Comparison of ENCODE assay signal across 14 cellular contexts in genomic region chr21:38664315-38664714, GRCh38.
DNase-seq lines count a peak whose midpoint lies in the region; FAIRE-seq and TF ChIP-seq lines count a peak whose summit lies in the region.
"Had no signal": no experiment of that assay in that cellular context is flagged by ENCODE, and none has a peak within 500 bp of the region (broad histone marks: within the 10 kb centered on the region; RNA-seq: fewer than 3 reads in every experiment).

No MANE protein-coding gene starts in this region.

- H4K20me1 ChIP-seq in H1 (replicated peaks in 1 of 2; ENCODE audit: control insufficient read depth in 1 of 2, insufficient read depth in 2 of 2, low read length in 2 of 2): no peaks in the 10 kb centered on the region

- H2BK15ac ChIP-seq in H1 (ENCODE audit: low read length): no peak overlapping the region

- no peak overlapping the region for H3K4ac ChIP-seq in H1 (replicated peaks; ENCODE audit: insufficient read length, low read depth, low read length)

- no peak overlapping the region for H3K18ac ChIP-seq in H1 (ENCODE audit: extremely low read depth, low read length)

- WGBS in H1 (ENCODE audit: extremely low coverage in 1 of 2, insufficient coverage in 1 of 2, insufficient read length in 1 of 2, insufficient replicate concordance in 2 of 2, low coverage in 1 of 2, low lambda C conversion rate in 2 of 2, missing lambda C conversion rate in 1 of 2), 2 experiments: 58% methylated on average over 4 of the region's 4 CpGs; no CpG with 5 or more reads in 1 of the 2 experiments

- no peak overlapping the region for H3K27ac ChIP-seq in H1 (ENCODE audit: low read depth, low read length)
- H3K27ac ChIP-seq: BLaER1 treated with 17β-estradiol and CSF1 and Interleukin-3, amounts not matched to agents 10 nM and 100 nM; HL-60 had no signal

- H3K9me3 ChIP-seq in H1 (ENCODE audit: insufficient read depth in 2 of 2, low read depth in 1 of 2, low read length in 1 of 2) (no peaks in the 10 kb centered on the region), MG63 (no peaks in the 10 kb centered on the region)
- H3K9me3 ChIP-seq: BLaER1 treated with 17β-estradiol and CSF1 and Interleukin-3, amounts not matched to agents 10 nM and 100 nM had no signal

- DNase-seq in ELF-1 (ENCODE audit: low read depth, low spot score) (peak; percentile 30), H7 (peak; percentile 83), H1 (ENCODE audit: low read depth in 1 of 2, low spot score in 2 of 2) (no peak), iPS-NIHi7 (ENCODE audit: extremely low spot score) (peak; percentile 63), kidney glomerular epithelial cell (lab: John Stamatoyannopoulos, UW) (no peak), MG63 (no peak), putamen (ENCODE audit: low spot score) (no peak), cerebellar cortex (ENCODE audit: low spot score) (no peak)
- DNase-seq: Calu3; CD8-positive, alpha-beta T cell; GDM1; HFFc6 had no signal

- H3K14ac ChIP-seq in H1 (ENCODE audit: insufficient read length): no peak overlapping the region

- TF ChIP-seq RAD21 in H1 (IDR thresholded peaks at IDR 0.05 in 1 of 2, conservative IDR thresholded peaks at IDR 0.05 in 1 of 2; ENCODE audit: low read depth in 2 of 2, low read length in 2 of 2): no peak

- H3K4me1 ChIP-seq in H1 (replicated peaks in 1 of 4; ENCODE audit: control insufficient read depth in 3 of 4, insufficient read depth in 4 of 4, low read length in 3 of 4): peaks cover 3 to 16% (median 6%) of the 10 kb centered on the region in 4 experiments; a peak in 6 of 7 replicates

- H3K79me2 ChIP-seq in H1 (ENCODE audit: control insufficient read depth in 1 of 2, insufficient read depth in 2 of 2, low read length in 2 of 2): no peaks in the 10 kb centered on the region

- H2BK20ac ChIP-seq in H1 (ENCODE audit: low read length): no peak overlapping the region

- CTCF ChIA-PET in H1 (lab: Charles Lee; ENCODE audit: partially characterized antibody): interaction anchor here (1.3 kb wide), 1 partner anchor 35 kb away, joined by 4 read pairs; no protein-coding TSS in a partner anchor

- H2AFZ ChIP-seq in H1 (ENCODE audit: low read length): peak overlapping the region; percentile 89

- H3K56ac ChIP-seq in H1 (replicated peaks; ENCODE audit: insufficient read length, low read depth, low read length): no peak overlapping the region

- H2BK5ac ChIP-seq in H1 (ENCODE audit: low read depth, low read length): no peak overlapping the region

- no peaks in the 10 kb centered on the region for H3K79me1 ChIP-seq in H1 (ENCODE audit: low read depth, low read length)

- peak overlapping the region in 1 of 2 experiments; percentile 19; a peak in 1 of 4 replicates for H3K4me2 ChIP-seq in H1 (ENCODE audit: insufficient read depth in 1 of 2, low read depth in 2 of 2, low read length in 2 of 2)
- H3K4me2 ChIP-seq: BLaER1 treated with 17β-estradiol and CSF1 and Interleukin-3, amounts not matched to agents 10 nM and 100 nM had no signal

- no peak overlapping the region for H2BK120ac ChIP-seq in H1 (replicated peaks; ENCODE audit: low read depth, low read length)

- H3K27me3 ChIP-seq in H7 (ENCODE audit: control insufficient read depth, insufficient read depth, low read length): peaks cover 23% of the 10 kb centered on the region
- H3K27me3 ChIP-seq in H1 (replicated peaks in 1 of 4; ENCODE audit: control insufficient read depth in 3 of 4, extremely low read depth in 1 of 4, insufficient read depth in 3 of 4, low read length in 3 of 4): peaks cover 6 to 23% (median 18%) of the 10 kb centered on the region in 4 experiments; a peak in 6 of 7 replicates
- no peaks in the 10 kb centered on the region for H3K27me3 ChIP-seq in MG63

- no peak for TF ChIP-seq CTCF in H1 (IDR thresholded peaks at IDR 0.05; ENCODE audit: control extremely low read depth in 1 of 3, insufficient read depth in 1 of 3, low read depth in 1 of 3, low read length in 3 of 3)

- TF ChIP-seq EP300 in H1 (IDR thresholded peaks at IDR 0.05; ENCODE audit: borderline replicate concordance in 1 of 2, low read depth in 2 of 2, low read length in 2 of 2): no peak

- TF ChIP-seq POLR2A in H1 (IDR thresholded peaks at IDR 0.05; ENCODE audit: control extremely low read depth in 1 of 2, low read depth in 2 of 2, low read length in 2 of 2): no peak

- H3K4me3 ChIP-seq in H7 (ENCODE audit: insufficient read depth, low read depth, low read length) (no peak overlapping the region), H1 (ENCODE audit: extremely low read depth in 1 of 4, insufficient read depth in 2 of 4, low read depth in 3 of 4, low read length in 4 of 4) (no peak overlapping the region), MG63 (no peak overlapping the region)
- H3K4me3 ChIP-seq: BLaER1 treated with 17β-estradiol and CSF1 and Interleukin-3, amounts not matched to agents 10 nM and 100 nM had no signal

- no peak overlapping the region for H4K91ac ChIP-seq in H1 (replicated peaks; ENCODE audit: insufficient read length, low read length)

- no peak overlapping the region for H2BK12ac ChIP-seq in H1 (ENCODE audit: low read depth, low read length)

- no peak overlapping the region for H3K23ac ChIP-seq in H1 (ENCODE audit: insufficient read length)

- POLR2A ChIA-PET in H1 (lab: Charles Lee; ENCODE audit: partially characterized antibody): interaction anchor here (1.2 kb wide), 2 partner anchors 10 to 13 kb away, joined by 3 to 5 read pairs; no protein-coding TSS in a partner anchor

- H4K5ac ChIP-seq in H1 (ENCODE audit: insufficient read length, low read depth, low read length): no peak overlapping the region

- H3K23me2 ChIP-seq in H1 (ENCODE audit: low read depth, low read length): peaks cover 18% of the 10 kb centered on the region; the same call in 1 of the 2 replicates

- FAIRE-seq in H1 (lab: Jason Lieb, UNC): no peak

- H3K9ac ChIP-seq in H1 (replicated peaks in 1 of 4; ENCODE audit: extremely low read depth in 1 of 4, low read depth in 3 of 4, low read length in 3 of 4): no peak overlapping the region
- H3K9ac ChIP-seq: BLaER1 treated with 17β-estradiol and CSF1 and Interleukin-3, amounts not matched to agents 10 nM and 100 nM had no signal

- no peak overlapping the region for H2AK5ac ChIP-seq in H1 (ENCODE audit: low read depth, low read length)

- H4K8ac ChIP-seq in H1 (ENCODE audit: extremely low read depth, insufficient read depth, low read length): no peak overlapping the region

- H3K36me3 ChIP-seq in H7 (replicated peaks; ENCODE audit: control insufficient read depth, insufficient read depth, low read length): no peaks in the 10 kb centered on the region
- no peaks in the 10 kb centered on the region for H3K36me3 ChIP-seq in H1 (ENCODE audit: control insufficient read depth in 2 of 4, insufficient read depth in 4 of 4, low read length in 3 of 4)
- 0 out of 2 replicates have a peak, but pooled peaks cover 2% of the 10 kb centered on the region for H3K36me3 ChIP-seq in MG63
- H3K36me3 ChIP-seq: BLaER1 treated with 17β-estradiol and CSF1 and Interleukin-3, amounts not matched to agents 10 nM and 100 nM had no signal

TF ChIP-seq in H1, 55 proteins besides CTCF, POLR2A, EP300 and RAD21:
- TF ChIP-seq EZH2 (IDR thresholded peaks at IDR 0.05; ENCODE audit: low read depth, low read length, severe bottlenecking) (no peak), MAFK (IDR thresholded peaks at IDR 0.05; ENCODE audit: low read depth, low read length) (no peak), JUND (IDR thresholded peaks at IDR 0.05; ENCODE audit: low read length) (no peak), FOSL1 (IDR thresholded peaks at IDR 0.05; ENCODE audit: insufficient read depth, low read depth, low read length) (no peak)

Comparison
In these comparisons a context has a peak if more than half of its experiments do, and no peak if none do; other contexts are left out.
1. DNase-seq: peak in ELF-1 (single experiment), H7 (single experiment) and iPS-NIHi7 (single experiment); none in H1 (0 of 2), kidney glomerular epithelial cell (single experiment), MG63 (single experiment), putamen (single experiment) and cerebellar cortex (single experiment).